Comparison of ENCODE assay signal across 35 cellular contexts in the genomic region with DNA sequence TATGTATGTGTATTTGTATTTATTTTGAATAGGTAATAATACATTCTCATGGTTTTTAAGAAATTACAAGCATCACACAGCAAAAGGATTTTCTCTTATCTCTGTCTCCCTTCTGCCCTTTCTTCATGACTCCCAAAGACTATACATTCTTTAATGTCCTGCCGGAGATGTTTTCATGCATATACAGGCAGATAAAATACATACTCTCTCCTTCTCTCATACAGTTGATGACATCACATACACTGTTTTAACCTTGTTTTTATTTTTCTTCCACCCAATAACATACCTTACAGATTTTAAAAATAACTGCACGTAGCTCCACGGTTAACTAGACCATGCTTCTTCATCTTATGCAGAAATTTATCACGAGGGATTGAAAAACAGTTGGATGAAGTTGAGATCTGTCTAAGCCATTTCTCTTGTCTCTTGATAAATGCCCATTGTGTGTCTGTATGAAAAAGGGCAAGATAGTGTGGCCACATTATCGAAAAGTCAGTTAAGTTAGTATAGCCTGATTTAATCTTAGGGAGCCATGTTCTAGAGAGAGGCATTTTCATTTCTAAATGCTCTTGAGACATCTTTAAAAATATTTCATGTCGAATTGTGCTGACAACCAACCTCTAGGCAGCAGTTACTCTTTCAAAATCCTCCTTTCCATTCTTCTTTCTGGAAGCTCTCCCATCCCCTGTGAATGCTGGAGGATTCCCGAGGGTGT.
"Had no signal": no experiment of that assay in that cellular context is flagged by ENCODE, and none has a peak within 500 bp of the region (broad histone marks: within the 10 kb centered on the region; RNA-seq: fewer than 3 reads in every experiment).

No MANE protein-coding gene starts in this region.

- H3K4me2 ChIP-seq: PC-9 had no signal

- H3K27ac ChIP-seq: ascending aorta, cardiac muscle cell, PC-9, RWPE1, WERI-Rb-1 had no signal

- H3K4me3 ChIP-seq: ascending aorta, cardiac muscle cell, PC-9 had no signal

- H3K4me1 ChIP-seq: ascending aorta had no signal

- H3K36me3 ChIP-seq: ascending aorta, cardiac muscle cell, WERI-Rb-1 had no signal

- H2AFZ ChIP-seq: PC-9 had no signal

- DNase-seq: activated CD4-positive, alpha-beta T cell treated with anti-CD3 and anti-CD28 coated beads for 1 hour; activated CD4-positive, alpha-beta T cell treated with anti-CD3 and anti-CD28 coated beads for 48 hours; activated CD4-positive, alpha-beta T cell treated with anti-CD3 and anti-CD28 coated beads, Interleukin-2, amount 50 U/mL, for 4 hours; activated CD4-positive, CD25-positive, alpha-beta regulatory T cell; activated CD8-positive, alpha-beta T cell treated with anti-CD3 and anti-CD28 coated beads for 36 hours; activated gamma-delta T cell; activated naive CD4-positive, alpha-beta T cell treated with Interleukin-2 at 50 U/mL for 16 hours; activated naive CD8-positive, alpha-beta T cell treated with anti-CD3 and anti-CD28 coated beads, Interleukin-2, amount 10 ng/mL, durations not matched to agents 7 days and 5 days; activated T-cell treated with anti-CD3 and anti-CD28 coated beads, Interleukin-2, amount 50 U/mL, for 24 hours; amygdala; KBM-7; NCI-H1048; NCI-H1105 treated with DMSO at 0.1 percent for 48 hours; NCI-H1436; NCI-H1694; NCI-H2029; NCI-H345; NCI-H524 treated with DMSO at 0.1 percent for 48 hours; NK-92 treated with Interleukin-12 subunit alpha and Interleukin-12 subunit beta, amount 100 ng/mL, for 24 hours; PC-9; SIG-M5; SW 1271; T-helper 1 cell; T-helper 2 cell; T-helper 9 cell; WERI-Rb-1 had no signal

- H3K27me3 ChIP-seq: ascending aorta, cardiac muscle cell had no signal

- H3K4me3 Mint-ChIP-seq: activated CD8-positive, alpha-beta T cell treated with anti-CD3 and anti-CD28 coated beads for 36 hours; activated naive CD4-positive, alpha-beta T cell treated with anti-CD3 and anti-CD28 coated beads, Interleukin-2, amount 50 U/mL, for 24 hours; activated naive CD8-positive, alpha-beta T cell treated with anti-CD3 and anti-CD28 coated beads, Interleukin-2, amount 10 ng/mL, durations not matched to agents 7 days and 5 days; activated T-cell treated with anti-CD3 and anti-CD28 coated beads, Interleukin-2, amount 50 U/mL, for 24 hours; central memory CD8-positive, alpha-beta T cell had no signal

- H3K4me1 Mint-ChIP-seq: activated naive CD4-positive, alpha-beta T cell treated with anti-CD3 and anti-CD28 coated beads, Interleukin-2, amount 50 U/mL, for 24 hours; activated naive CD8-positive, alpha-beta T cell treated with anti-CD3 and anti-CD28 coated beads, Interleukin-2, amount 10 ng/mL, durations not matched to agents 7 days and 5 days; central memory CD8-positive, alpha-beta T cell had no signal

- ATAC-seq: activated CD8-positive, alpha-beta T cell treated with anti-CD3 and anti-CD28 coated beads for 36 hours; Right ventricle myocardium inferior; SK-N-SH treated with all-trans-retinoic acid at 6 μM for 48 hours had no signal

- H3K9me3 ChIP-seq: ascending aorta had no signal

- FAIRE-seq: RCC 7860 had no signal

- H3K9me3 Mint-ChIP-seq: activated CD8-positive, alpha-beta T cell treated with anti-CD3 and anti-CD28 coated beads for 36 hours; activated naive CD4-positive, alpha-beta T cell treated with anti-CD3 and anti-CD28 coated beads, Interleukin-2, amount 50 U/mL, for 24 hours; activated naive CD8-positive, alpha-beta T cell treated with anti-CD3 and anti-CD28 coated beads, Interleukin-2, amount 10 ng/mL, durations not matched to agents 7 days and 5 days; activated T-cell treated with anti-CD3 and anti-CD28 coated beads, Interleukin-2, amount 50 U/mL, for 24 hours; activated T-helper 2 cell treated with anti-CD3 and anti-CD28 coated beads, Interferon-gamma antibody, Interleukin-2, Interleukin-4, amounts not matched to agents 10 μg/mL and 5 μg/mL and 100 μg/mL, durations not matched to agents 14 hours and 24 hours and 36 hours; central memory CD8-positive, alpha-beta T cell had no signal

- H3K27ac Mint-ChIP-seq: activated CD8-positive, alpha-beta T cell treated with anti-CD3 and anti-CD28 coated beads for 36 hours; activated naive CD4-positive, alpha-beta T cell treated with anti-CD3 and anti-CD28 coated beads, Interleukin-2, amount 50 U/mL, for 24 hours; activated naive CD8-positive, alpha-beta T cell treated with anti-CD3 and anti-CD28 coated beads, Interleukin-2, amount 10 ng/mL, durations not matched to agents 7 days and 5 days; activated T-cell treated with anti-CD3 and anti-CD28 coated beads, Interleukin-2, amount 50 U/mL, for 24 hours; activated T-helper 2 cell treated with anti-CD3 and anti-CD28 coated beads, Interferon-gamma antibody, Interleukin-2, Interleukin-4, amounts not matched to agents 10 μg/mL and 5 μg/mL and 100 μg/mL, durations not matched to agents 14 hours and 24 hours and 36 hours had no signal

- H3K36me3 Mint-ChIP-seq: activated naive CD4-positive, alpha-beta T cell treated with anti-CD3 and anti-CD28 coated beads, Interleukin-2, amount 50 U/mL, for 24 hours; activated naive CD8-positive, alpha-beta T cell treated with anti-CD3 and anti-CD28 coated beads, Interleukin-2, amount 10 ng/mL, durations not matched to agents 7 days and 5 days had no signal
